Comparison of ENCODE assay signal across 19 cellular contexts in genomic region chr12:131267576-131267975, GRCh38.
A peak's percentile ranks its signal among the peaks of the same experiment; 100 is the strongest.
DNase-seq lines count a peak whose midpoint lies in the region; ATAC-seq and TF ChIP-seq lines count a peak whose summit lies in the region.
"Had no signal": no experiment of that assay in that cellular context is flagged by ENCODE, and none has a peak within 500 bp of the region (broad histone marks: within the 10 kb centered on the region; RNA-seq: fewer than 3 reads in every experiment).

No MANE protein-coding gene starts in this region.

- H3K36me3 ChIP-seq in breast epithelium (no peaks in the 10 kb centered on the region), vagina (no peaks in the 10 kb centered on the region)

- H3K27ac ChIP-seq in breast epithelium (no peak overlapping the region), vagina (peak overlapping the region; percentile 56)

- H3K4me3 Mint-ChIP-seq in MCF 10A (ENCODE audit: unreplicated experiment) (peak overlapping the region; percentile 50), chondrocyte (ENCODE audit: unreplicated experiment) (no peak overlapping the region), neural crest cell (peak overlapping the region; percentile 26)
- H3K4me3 Mint-ChIP-seq: CD14-positive monocyte had no signal

- no peaks in the 10 kb centered on the region for H3K9me3 Mint-ChIP-seq in MCF 10A (ENCODE audit: unreplicated experiment)
- H3K9me3 Mint-ChIP-seq in chondrocyte (ENCODE audit: low read depth) = no peaks in the 10 kb centered on the region
- no peaks in the 10 kb centered on the region for H3K9me3 Mint-ChIP-seq in neural crest cell
- H3K9me3 Mint-ChIP-seq: CD14-positive monocyte had no signal

- BruUV-seq in MCF 10A (replicated peaks; lab: Mats Ljungman, UMichigan) = no TSS peak

- TF ChIP-seq CTCF in MCF 10A (IDR thresholded peaks at IDR 0.05; ENCODE audit: unreplicated experiment) (no peak), breast epithelium (IDR thresholded peaks at IDR 0.05) (no peak), chondrocyte (IDR thresholded peaks at IDR 0.05) (no peak), neural crest cell (conservative IDR thresholded peaks at IDR 0.05) (no peak), vagina (IDR thresholded peaks at IDR 0.05) (no peak)

- CTCF ChIA-PET in MCF 10A (lab: Yijun Ruan, JAX) = no interaction called here

- no peak for ATAC-seq in GM19395 (IDR thresholded peaks at IDR 0.05; ENCODE audit: unreplicated experiment)

- H3K27me3 Mint-ChIP-seq in MCF 10A (ENCODE audit: insufficient read depth, unreplicated experiment) (no peaks in the 10 kb centered on the region), chondrocyte (ENCODE audit: low read depth) (peaks cover 2% of the 10 kb centered on the region), neural crest cell (ENCODE audit: low read depth) (no peaks in the 10 kb centered on the region)

- POLR2A ChIA-PET in MCF 10A (lab: Yijun Ruan, JAX) = interaction anchor here (0.9 to 1.8 kb wide), 5 partner anchors 10 to 443 kb away, joined by 3 to 8 read pairs (median 4); partner anchors contain the start of gene SFSWAP

- H3K27me3 ChIP-seq in breast epithelium = no peaks in the 10 kb centered on the region
- H3K27me3 ChIP-seq in vagina = no peaks in the 10 kb centered on the region

- no peak for TF ChIP-seq POLR2A in breast epithelium (IDR thresholded peaks at IDR 0.05)
- TF ChIP-seq POLR2A in vagina (IDR thresholded peaks at IDR 0.05) = no peak

- peaks cover 48% of the 10 kb centered on the region for H3K4me1 Mint-ChIP-seq in MCF 10A (ENCODE audit: insufficient read depth, unreplicated experiment)
- peaks cover 3% of the 10 kb centered on the region for H3K4me1 Mint-ChIP-seq in chondrocyte (ENCODE audit: low read depth)
- peaks cover 36% of the 10 kb centered on the region for H3K4me1 Mint-ChIP-seq in neural crest cell
- H3K4me1 Mint-ChIP-seq: CD14-positive monocyte had no signal

- DNase-seq in MCF 10A (ENCODE audit: unreplicated experiment) = no peak
- DNase-seq in breast epithelium (ENCODE audit: low spot score in 2 of 2) = no peak
- peak; percentile 65 for DNase-seq in chondrocyte (ENCODE audit: low spot score)
- DNase-seq in neural crest cell (ENCODE audit: low read depth, low spot score) = no peak
- DNase-seq in vagina (ENCODE audit: extremely low spot score in 2 of 2) = no peak
- no peak for DNase-seq in NCI-H2081 (lab: John Stamatoyannopoulos, UW)
- DNase-seq in activated CD4-positive, alpha-beta T cell treated with anti-CD3 and anti-CD28 coated beads for 1 hour = no peak
- DNase-seq: 8988T, AML-193, GDM1, IMR-90, MV-4-11, NCI-H1694, NCI-H446 treated with DMSO at 0.1 percent for 48 hours, NCI-H526 treated with DMSO at 0.1 percent for 48 hours, SHP77 treated with DMSO at 0.1 percent for 48 hours, SK-N-SH had no signal

- H3K9me3 ChIP-seq in breast epithelium (no peaks in the 10 kb centered on the region), vagina (no peaks in the 10 kb centered on the region)
- H3K9me3 ChIP-seq: SK-N-SH had no signal

- no peaks in the 10 kb centered on the region for H3K4me1 ChIP-seq in breast epithelium
- peaks cover 16% of the 10 kb centered on the region for H3K4me1 ChIP-seq in vagina

- intact Hi-C loops in MCF 10A (cut with micrococcal nuclease) (no loop called here), breast epithelium (cut with DNase I; ENCODE audit: low total_unique reads) (no loop called here), vagina (cut with DNase I) (no loop called here)

- H3K4me3 ChIP-seq in breast epithelium (no peak overlapping the region), vagina (no peak overlapping the region)

- peak overlapping the region; percentile 94 for H3K27ac Mint-ChIP-seq in MCF 10A (ENCODE audit: low read depth, unreplicated experiment)
- peak overlapping the region; percentile 49 for H3K27ac Mint-ChIP-seq in chondrocyte (ENCODE audit: unreplicated experiment)
- H3K27ac Mint-ChIP-seq in neural crest cell (ENCODE audit: unreplicated experiment) = peak overlapping the region; percentile 94

- H3K36me3 Mint-ChIP-seq in MCF 10A (ENCODE audit: insufficient read depth, unreplicated experiment) (no peaks in the 10 kb centered on the region), chondrocyte (ENCODE audit: low read depth) (no peaks in the 10 kb centered on the region), neural crest cell (ENCODE audit: low read depth) (no peaks in the 10 kb centered on the region)
- H3K36me3 Mint-ChIP-seq: CD14-positive monocyte had no signal
